ENCODE assay signal across 22 cellular contexts in the genomic region with DNA sequence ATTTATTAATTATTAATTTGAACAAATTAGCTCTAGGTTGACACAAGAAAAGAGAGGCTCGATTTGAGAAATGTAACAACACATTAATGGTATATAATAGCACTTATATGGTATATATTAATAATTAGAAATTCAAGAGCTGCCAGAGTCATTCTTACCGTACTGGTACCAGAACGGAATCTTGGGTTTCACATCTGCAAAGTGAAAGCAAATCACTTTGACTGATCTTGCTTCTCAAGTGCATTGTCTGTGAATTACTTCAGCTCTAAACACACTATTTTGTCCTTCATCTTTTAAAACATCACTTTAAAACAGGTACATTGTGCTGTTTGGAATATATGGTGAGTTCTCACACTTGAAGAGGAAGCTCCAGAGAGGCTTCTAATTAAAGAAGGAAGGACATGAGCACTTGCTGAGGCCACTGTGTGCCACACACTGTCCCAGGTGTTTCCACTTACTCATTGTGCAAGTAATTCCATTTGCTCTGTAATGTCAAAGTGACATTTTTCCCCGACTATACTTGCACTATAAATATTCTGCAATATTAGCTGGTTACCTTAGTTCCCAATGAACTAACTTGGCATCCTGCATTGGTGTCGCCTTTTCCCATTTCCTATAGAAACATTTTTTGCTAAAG.
"Had no signal": no experiment of that assay in that cellular context is flagged by ENCODE, and none has a peak within 500 bp of the region (broad histone marks: within the 10 kb centered on the region; RNA-seq: fewer than 3 reads in every experiment).

No MANE protein-coding gene starts in this region.

- H3K4me3 ChIP-seq: Peyer's patch had no signal

- DNase-seq: activated CD4-positive, alpha-beta memory T cell treated with anti-CD3 and anti-CD28 coated beads, Interleukin-2, amount 10 ng/mL, durations not matched to agents 7 days and 5 days; activated CD4-positive, alpha-beta T cell treated with anti-CD3 and anti-CD28 coated beads for 36 hours; activated CD4-positive, alpha-beta T cell treated with anti-CD3 and anti-CD28 coated beads, Interleukin-2, amount 50 U/mL, for 1 hour; activated gamma-delta T cell; activated naive CD4-positive, alpha-beta T cell treated with anti-CD3 and anti-CD28 coated beads for 36 hours; activated T-cell treated with anti-CD3 and anti-CD28 coated beads for 4 hours; activated T-cell treated with anti-CD3 and anti-CD28 coated beads, Interleukin-2, amount 50 U/mL, for 48 hours; amygdala; KG1; NCI-H1092; NCI-H1417; NCI-H1930; NCI-H345; NCI-H510A; NCI-H526 treated with DMSO at 0.1 percent for 48 hours; Peyer's patch; SHP77; T-cell; T-helper 2 cell; T1000 had no signal

- ATAC-seq: activated CD4-positive, alpha-beta T cell treated with anti-CD3 and anti-CD28 coated beads for 36 hours; activated T-helper 17 cell treated with anti-CD3 and anti-CD28 coated beads, Interleukin-2, amount 50 U/mL, for 72 hours; T-cell had no signal

- H3K4me1 ChIP-seq: Peyer's patch had no signal

- H3K9me3 ChIP-seq: Peyer's patch had no signal

- H3K27ac ChIP-seq: Peyer's patch, VCaP had no signal

- H3K27me3 ChIP-seq: Peyer's patch had no signal
